9 cellular contexts compared by ENCODE assay signal in genomic region chr11:123431619-123432018, GRCh38. TPM values are rescaled to one million over a fixed set of nuclear protein-coding genes. Genes with fewer than 3 reads are reported as not detected.
DNase-seq lines count a peak whose midpoint lies in the region; ATAC-seq and TF ChIP-seq lines count a peak whose summit lies in the region.
"Had no signal": no experiment of that assay in that cellular context is flagged by ENCODE, and none has a peak within 500 bp of the region (broad histone marks: within the 10 kb centered on the region; RNA-seq: fewer than 3 reads in every experiment).

No MANE protein-coding gene starts in this region.

- no peak for TF ChIP-seq EP300 in sigmoid colon (IDR thresholded peaks at IDR 0.05)

- H3K9me3 Mint-ChIP-seq in activated naive CD4-positive, alpha-beta T cell treated with anti-CD3 and anti-CD28 coated beads for 36 hours: peaks cover 3% of the 10 kb centered on the region
- peaks cover 4% of the 10 kb centered on the region; the same call in 1 of the 2 replicates for H3K9me3 Mint-ChIP-seq in WTC11

- intact Hi-C loops in activated naive CD4-positive, alpha-beta T cell treated with anti-CD3 and anti-CD28 coated beads for 36 hours (cut with micrococcal nuclease): loop anchor here (1.0 to 2.0 kb wide), 7 partner anchors 23 to 369 kb away; partner anchors contain the start of gene HSPA8
- intact Hi-C loops in sigmoid colon (cut with DNase I): no loop called here

- H3K4me1 Mint-ChIP-seq in activated naive CD4-positive, alpha-beta T cell treated with anti-CD3 and anti-CD28 coated beads for 36 hours (ENCODE audit: low read depth): peaks cover 38% of the 10 kb centered on the region
- H3K4me1 Mint-ChIP-seq in WTC11: peaks cover 62% of the 10 kb centered on the region

- peaks cover 2% of the 10 kb centered on the region for H3K27me3 Mint-ChIP-seq in activated naive CD4-positive, alpha-beta T cell treated with anti-CD3 and anti-CD28 coated beads for 36 hours (ENCODE audit: low read depth)
- peaks cover 22% of the 10 kb centered on the region for H3K27me3 Mint-ChIP-seq in WTC11 (ENCODE audit: low read depth)

- TF ChIP-seq CTCF in WTC11 (IDR thresholded peaks at IDR 0.05): no peak
- TF ChIP-seq CTCF in thoracic aorta (IDR thresholded peaks at IDR 0.05): no peak
- TF ChIP-seq CTCF in sigmoid colon (IDR thresholded peaks at IDR 0.05): no peak

- H3K4me3 ChIP-seq in iPS-15b (ENCODE audit: low read depth, low read length) (peak overlapping the region; percentile 86), thoracic aorta (peak overlapping the region; percentile 78), sigmoid colon (peak overlapping the region in 1 of 4 donors; percentile 63)

- peaks cover 41% of the 10 kb centered on the region for H3K27me3 ChIP-seq in iPS-15b (ENCODE audit: control insufficient read depth, insufficient read depth, low read length)
- no peaks in the 10 kb centered on the region for H3K27me3 ChIP-seq in thoracic aorta (replicated peaks; ENCODE audit: insufficient read depth)
- H3K27me3 ChIP-seq in sigmoid colon: peaks cover 3 to 27% (median 18%) of the 10 kb centered on the region in 3 donors

- H3K4me3 Mint-ChIP-seq in activated naive CD4-positive, alpha-beta T cell treated with anti-CD3 and anti-CD28 coated beads for 36 hours: peak overlapping the region; percentile 92
- peak overlapping the region; percentile 82 for H3K4me3 Mint-ChIP-seq in WTC11

- H3K9me3 ChIP-seq in iPS-15b (ENCODE audit: control insufficient read depth, insufficient read depth, low read length) (no peaks in the 10 kb centered on the region), thoracic aorta (no peaks in the 10 kb centered on the region), sigmoid colon (no peaks in the 10 kb centered on the region)

- 48 to 51% methylated on average over 7 of the region's 7 CpGs for WGBS in sigmoid colon, 2 donors

- CTCF ChIA-PET in activated naive CD4-positive, alpha-beta T cell treated with anti-CD3 and anti-CD28 coated beads for 36 hours (lab: Charles Lee): interaction anchor here (0.7 to 2.7 kb wide), 7 partner anchors 13 to 129 kb away, joined by 3 to 15 read pairs (median 3); no protein-coding TSS in a partner anchor
- CTCF ChIA-PET in WTC11 (lab: Charles Lee): interaction anchor here (6.6 kb wide), 1 partner anchor 25 kb away, joined by 65 read pairs; no protein-coding TSS in a partner anchor

- H3K27ac ChIP-seq in thoracic aorta: no peak overlapping the region
- no peak overlapping the region for H3K27ac ChIP-seq in sigmoid colon

- ATAC-seq in WTC11: no peak
- ATAC-seq in thoracic aorta (ENCODE audit: insufficient number of reproducible peaks, low FRiP score, low read depth): no peak
- no peak for ATAC-seq in GM21723 (IDR thresholded peaks at IDR 0.05; ENCODE audit: unreplicated experiment)

- H3K36me3 ChIP-seq in iPS-15b (ENCODE audit: control insufficient read depth, insufficient read depth, low read length) (peaks cover 2% of the 10 kb centered on the region), thoracic aorta (no peaks in the 10 kb centered on the region), sigmoid colon (no peaks in the 10 kb centered on the region)

- peak overlapping the region; percentile 82 for H3K27ac Mint-ChIP-seq in activated naive CD4-positive, alpha-beta T cell treated with anti-CD3 and anti-CD28 coated beads for 36 hours
- H3K27ac Mint-ChIP-seq in WTC11: no peak overlapping the region

- no peak overlapping the region for H3K9ac ChIP-seq in iPS-15b (ENCODE audit: low read depth, low read length)

- no peak for TF ChIP-seq POLR2A in sigmoid colon (IDR thresholded peaks at IDR 0.05)

- DNase-seq in activated naive CD4-positive, alpha-beta T cell treated with anti-CD3 and anti-CD28 coated beads for 36 hours: peak; percentile 27
- DNase-seq in activated naive CD4-positive, alpha-beta T cell treated with Interleukin-2 at 50 U/mL for 16 hours: no peak
- DNase-seq in WTC11 (ENCODE audit: low spot score) (no peak), thoracic aorta (ENCODE audit: low spot score) (no peak), sigmoid colon (no peak), SW 1271 (lab: John Stamatoyannopoulos, UW) (no peak)
- DNase-seq: NCI-H510A treated with DMSO at 0.1 percent for 48 hours had no signal

- H3K4me1 ChIP-seq in iPS-15b (ENCODE audit: control insufficient read depth, insufficient read depth, low read length) (peaks cover 7% of the 10 kb centered on the region), thoracic aorta (ENCODE audit: control insufficient read depth in 1 of 2, low read depth in 2 of 2) (peaks cover 0 to 4% of the 10 kb centered on the region in 2 donors), sigmoid colon (peaks cover 0 to 25% (median 15%) of the 10 kb centered on the region in 4 donors)

- POLR2A ChIA-PET in WTC11 (lab: Charles Lee): interaction anchor here (0.9 kb wide), 1 partner anchor 179 kb away, joined by 3 read pairs; no protein-coding TSS in a partner anchor

- peaks cover 35% of the 10 kb centered on the region for H3K36me3 Mint-ChIP-seq in activated naive CD4-positive, alpha-beta T cell treated with anti-CD3 and anti-CD28 coated beads for 36 hours (ENCODE audit: low read depth)
- H3K36me3 Mint-ChIP-seq in WTC11: peaks cover 6% of the 10 kb centered on the region

TF ChIP-seq in WTC11, 78 proteins besides CTCF, POLR2A, EP300 and RAD21:
- TF ChIP-seq FOXP4 (CRISPR knock-in tag; IDR thresholded peaks at IDR 0.05) (no peak), JUN (CRISPR knock-in tag; IDR thresholded peaks at IDR 0.05) (no peak), ETV6 (CRISPR knock-in tag; IDR thresholded peaks at IDR 0.05) (no peak)
- TF ChIP-seq, protein P1, sequence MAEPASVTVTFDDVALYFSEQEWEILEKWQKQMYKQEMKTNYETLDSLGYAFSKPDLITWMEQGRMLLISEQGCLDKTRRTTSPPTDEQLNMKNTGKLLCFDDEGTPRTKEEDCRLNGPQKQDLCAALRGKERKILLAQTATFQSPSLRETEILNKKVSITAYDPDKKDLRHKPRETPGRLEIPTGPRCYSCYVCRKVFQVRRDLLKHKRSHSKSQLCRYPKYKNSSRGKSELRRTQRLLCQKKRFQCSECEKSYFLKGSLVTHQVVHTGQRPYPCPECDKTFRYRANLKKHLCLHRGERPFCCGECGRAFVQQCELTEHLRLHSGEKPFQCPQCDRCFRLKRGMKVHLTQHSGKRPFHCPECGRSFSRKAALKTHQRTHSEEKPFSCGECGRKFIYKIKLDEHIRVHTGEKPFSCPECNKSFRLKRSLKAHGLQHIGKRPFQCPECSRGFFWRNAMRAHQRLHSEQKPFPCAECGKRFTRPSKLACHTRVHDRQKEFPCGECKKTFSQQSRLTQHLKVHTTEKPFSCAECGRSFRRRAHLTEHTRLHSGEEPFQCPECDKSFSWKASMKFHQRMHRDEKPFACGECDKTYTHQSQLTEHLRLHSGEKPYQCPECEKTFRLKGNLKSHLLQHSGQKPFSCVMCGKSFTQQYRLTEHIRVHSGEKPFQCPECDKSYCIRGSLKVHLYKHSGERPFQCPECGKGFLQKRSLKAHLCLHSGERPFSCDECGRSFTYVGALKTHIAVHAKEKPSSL (CRISPR knock-in tag; conservative IDR thresholded peaks at IDR 0.05): no peak

RNA-seq across cellular contexts. Expression of gene GRAMD1B, which starts 1.6 kb away (rescaled TPM):
- 10 to 100 TPM; 43.7 to 47.2 TPM for total RNA-seq in activated naive CD4-positive, alpha-beta T cell treated with anti-CD3 and anti-CD28 coated beads for 36 hours
- total RNA-seq in WTC11 (2021): 22.1 to 31.5 TPM (median 23.3 TPM) in 3 replicates
- total RNA-seq in thoracic aorta: 1 to 10 TPM; 2.1 to 5.7 TPM
- total RNA-seq in sigmoid colon: 1 to 10 TPM; 2.3 to 5.0 (median 3.8) TPM
- 1 to 10 TPM; 1.8 to 4.9 (median 3.5) TPM for polyA plus RNA-seq in sigmoid colon
